ENCODE assay signal across 8 cellular contexts in the genomic region with DNA sequence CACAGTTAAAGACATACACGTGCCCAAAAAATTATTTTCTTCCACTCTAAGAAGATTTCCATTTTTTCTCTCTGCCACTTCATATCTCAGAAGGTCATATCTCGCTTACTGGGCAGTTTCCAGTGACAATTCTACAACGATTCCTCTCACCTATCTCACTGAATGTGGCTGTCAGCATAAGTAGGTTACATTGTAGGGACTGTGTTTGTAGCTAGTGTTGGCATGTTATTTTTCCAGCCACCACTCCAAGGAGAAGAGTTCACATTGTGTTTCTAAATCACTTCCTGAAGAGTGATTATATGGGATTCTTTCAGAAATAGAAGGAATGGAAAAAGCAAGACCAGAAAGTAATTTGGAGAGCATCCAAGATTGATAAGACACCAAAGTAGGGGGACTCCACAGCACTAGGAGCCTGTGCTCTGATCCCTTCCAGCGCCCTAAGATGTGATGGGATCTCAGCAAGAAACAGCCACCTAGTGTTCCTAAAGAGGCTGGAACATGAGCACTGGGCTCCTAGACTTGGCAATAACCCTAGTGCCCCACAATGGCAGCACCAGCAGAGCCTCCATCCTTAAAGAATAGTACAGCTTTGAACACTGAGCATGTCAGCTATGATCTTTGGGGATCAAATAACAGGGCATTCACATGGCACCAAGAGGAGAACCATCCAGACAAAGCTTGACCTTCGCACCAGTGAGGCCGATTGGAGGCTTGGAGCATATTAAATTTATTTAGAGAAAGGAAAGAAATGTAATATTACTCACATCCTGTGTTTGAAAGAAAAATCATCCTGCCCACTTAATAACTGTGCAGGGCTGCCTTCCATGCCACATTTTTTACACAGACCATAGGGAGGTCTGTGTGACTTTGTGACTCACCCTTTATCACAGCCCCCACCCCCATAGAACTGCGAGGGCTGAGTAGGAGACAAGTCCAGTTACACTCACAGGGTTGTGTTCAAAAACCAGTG. TPM values are rescaled to one million over a fixed set of nuclear protein-coding genes. Genes with fewer than 3 reads are reported as not detected.
DNase-seq lines count a peak whose midpoint lies in the region; ATAC-seq and TF ChIP-seq lines count a peak whose summit lies in the region.

No MANE protein-coding gene starts in this region.

- H3K9me3 ChIP-seq in A673 (ENCODE audit: low read depth, low read length, poor library complexity, severe bottlenecking) (no peaks in the 10 kb centered on the region), Panc1 (ENCODE audit: control insufficient read depth, insufficient read depth, low read depth, low read length) (no peaks in the 10 kb centered on the region), gastroesophageal sphincter (no peaks in the 10 kb centered on the region), prostate gland (no peaks in the 10 kb centered on the region)

- POLR2A ChIA-PET in A673 (lab: Charles Lee; ENCODE audit: low non-redundant PET) (no interaction called here), Panc1 (lab: Charles Lee) (no interaction called here)

- 58 to 70% methylated on average over 5 to 7 of the region's 7 CpGs for whole genome bisulfite sequencing in gastroesophageal sphincter (ENCODE audit: low coverage in 1 of 2), 2 donors
- 83% methylated on average over 7 of the region's 7 CpGs for WGBS in prostate gland

- no peak for TF ChIP-seq CTCF in A673 (conservative IDR thresholded peaks at IDR 0.05; ENCODE audit: low read depth, low read length)
- TF ChIP-seq CTCF in Panc1 (IDR thresholded peaks at IDR 0.05) = no peak
- TF ChIP-seq CTCF in gastroesophageal sphincter (IDR thresholded peaks at IDR 0.05) = no peak
- TF ChIP-seq CTCF in prostate gland (IDR thresholded peaks at IDR 0.05) = no peak

- no peak for TF ChIP-seq EP300 in gastroesophageal sphincter (IDR thresholded peaks at IDR 0.05)

- CTCF ChIA-PET in A673 (lab: Charles Lee) = no interaction called here
- CTCF ChIA-PET in Panc1 (lab: Charles Lee) = no interaction called here

- H3K4me3 ChIP-seq in A673 (ENCODE audit: low read depth, low read length, poor library complexity, severe bottlenecking) = no peak overlapping the region
- H3K4me3 ChIP-seq in Panc1 (ENCODE audit: low read depth in 2 of 2, low read length in 2 of 2) = no peak overlapping the region
- H3K4me3 ChIP-seq in gastroesophageal sphincter = no peak overlapping the region
- no peak overlapping the region for H3K4me3 ChIP-seq in prostate gland

- H3K36me3 ChIP-seq in A673 (ENCODE audit: insufficient read depth, low read length, poor library complexity, severe bottlenecking) (no peaks in the 10 kb centered on the region), Panc1 (ENCODE audit: control insufficient read depth, insufficient read depth, low read length) (no peaks in the 10 kb centered on the region), gastroesophageal sphincter (no peaks in the 10 kb centered on the region), prostate gland (no peaks in the 10 kb centered on the region)

- intact Hi-C loops in A673 (cut with micrococcal nuclease; ENCODE audit: unreplicated experiment) = no loop called here
- intact Hi-C loops in Panc1 (cut with micrococcal nuclease; ENCODE audit: unreplicated experiment) = no loop called here
- intact Hi-C loops in prostate gland (cut with DNase I) = no loop called here

- H3K4me1 ChIP-seq in A673 (ENCODE audit: insufficient read depth, low read length, poor library complexity, severe bottlenecking) (peaks cover 59% of the 10 kb centered on the region), Panc1 (ENCODE audit: control insufficient read depth, insufficient read depth, low read length) (0 out of 2 replicates have a peak, but pooled peaks cover 9% of the 10 kb centered on the region), gastroesophageal sphincter (peaks cover 4 to 32% (median 6%) of the 10 kb centered on the region in 3 donors), prostate gland (replicated peaks) (no peaks in the 10 kb centered on the region)

- TF ChIP-seq POLR2A in gastroesophageal sphincter (IDR thresholded peaks at IDR 0.05) (no peak), prostate gland (IDR thresholded peaks at IDR 0.05) (no peak)

- no peaks in the 10 kb centered on the region for H3K27me3 ChIP-seq in A673 (replicated peaks; ENCODE audit: insufficient read depth, low read depth, low read length, poor library complexity)
- H3K27me3 ChIP-seq in Panc1 (ENCODE audit: control insufficient read depth, insufficient read depth, low read length) = no peaks in the 10 kb centered on the region
- H3K27me3 ChIP-seq in gastroesophageal sphincter = no peaks in the 10 kb centered on the region
- no peaks in the 10 kb centered on the region for H3K27me3 ChIP-seq in prostate gland (replicated peaks; ENCODE audit: insufficient read depth)

- TSS peak; percentile 83 for BruUV-seq in A673 (replicated peaks; lab: Mats Ljungman, UMichigan)
- no TSS peak for BruUV-seq in Panc1 (replicated peaks; lab: Mats Ljungman, UMichigan)

- peak; percentile 19 for ATAC-seq in GM21576 (IDR thresholded peaks at IDR 0.05; ENCODE audit: unreplicated experiment)
- peak; percentile 73 for ATAC-seq in Panc1
- ATAC-seq in gastroesophageal sphincter = peak; percentile 63
- no peak for ATAC-seq in HG02798 (IDR thresholded peaks at IDR 0.05; ENCODE audit: poor library complexity, unreplicated experiment)

- H3K27ac ChIP-seq in A673 (ENCODE audit: low read depth, low read length, poor library complexity, severe bottlenecking) (peak overlapping the region; percentile 12), Panc1 (ENCODE audit: low read length) (peak overlapping the region; percentile 11; the same call in 1 of the 2 replicates), gastroesophageal sphincter (peak overlapping the region in 3 of 4 donors; percentile 3 to 56 (median 38)), prostate gland (no peak overlapping the region)

- in situ Hi-C loops in Panc1 (cut with HindIII; ENCODE audit: low pct_unique_long_range_greater_than_20kb, low sequenced_read_pairs) = no loop called here

- DNase-seq in A673 (ENCODE audit: low spot score) (peak; percentile 76), Panc1 (ENCODE audit: low read depth, low spot score) (no peak), SIG-M5 (lab: John Stamatoyannopoulos, UW) (no peak), prostate gland (ENCODE audit: low spot score) (no peak)
- no peak for DNase-seq in activated effector memory CD4-positive, alpha-beta T cell treated with anti-CD3 and anti-CD28 coated beads, Interleukin-2, amount 50 U/mL, for 16 hours

RNA-seq across cellular contexts. Expression of gene CAV1, which starts 51.8 kb away (rescaled TPM):
- 1,757 and 2,074 TPM in 2 replicates for total RNA-seq in A673 (2021)
- total RNA-seq in Panc1 (2021; ENCODE audit: unreplicated experiment) = 496 TPM
- polyA plus RNA-seq in Panc1 (2012; ENCODE audit: insufficient read length) = 465 TPM
- total RNA-seq in gastroesophageal sphincter = 100 to 1,000 TPM; 546 to 772 (median 602) TPM
- total RNA-seq in prostate gland = 100 to 1,000 TPM in 1 of 2 donors, 10 to 100 TPM in 1; 54.0 to 114 TPM

Comparison
In these comparisons a context has a peak if more than half of its experiments do, and no peak if none do; other contexts are left out.
1. H3K27ac ChIP-seq: peak in A673 (single experiment), Panc1 (single experiment) and gastroesophageal sphincter (3 of 4); none in prostate gland (0 of 2).